Comparison of ENCODE assay signal across 1 cellular context in genomic region chr22:22425783-22426624, GRCh38.
TF ChIP-seq lines count a peak whose summit lies in the region.

No MANE protein-coding gene starts in this region.

TF ChIP-seq in HepG2, 621 proteins besides CTCF, POLR2A, EP300 and RAD21 (continued from another document and continues in another):
- TF ChIP-seq ZNF687 (CRISPR knock-in tag; IDR thresholded peaks at IDR 0.05) (peak; percentile 48), POGK (CRISPR knock-in tag; conservative IDR thresholded peaks at IDR 0.05) (no peak), PRDM10 (CRISPR knock-in tag; IDR thresholded peaks at IDR 0.05; ENCODE audit: low read depth) (no peak), CHCHD3 (CRISPR knock-in tag; IDR thresholded peaks at IDR 0.05) (no peak), ZHX1 (CRISPR knock-in tag; IDR thresholded peaks at IDR 0.05; ENCODE audit: low read depth) (no peak), ZNF101 (CRISPR knock-in tag; IDR thresholded peaks at IDR 0.05; ENCODE audit: borderline replicate concordance, low read depth) (no peak), CREBL2 (CRISPR knock-in tag; IDR thresholded peaks at IDR 0.05; ENCODE audit: borderline replicate concordance) (no peak), FOXA3 (CRISPR knock-in tag; IDR thresholded peaks at IDR 0.05) (peak; percentile 78), ZNF292 (CRISPR knock-in tag; IDR thresholded peaks at IDR 0.05; ENCODE audit: borderline replicate concordance, low read depth) (peak; percentile 80; the same call in 1 of the 2 replicates), KLF6 (CRISPR knock-in tag; IDR thresholded peaks at IDR 0.05) (no peak), MYC (CRISPR knock-in tag; IDR thresholded peaks at IDR 0.05; ENCODE audit: borderline replicate concordance) (0 out of 2 replicates have a peak, but pooled peaks have one; percentile 30), NFATC3 (CRISPR knock-in tag; IDR thresholded peaks at IDR 0.05) (no peak), NFIB (CRISPR knock-in tag; IDR thresholded peaks at IDR 0.05; ENCODE audit: borderline replicate concordance) (no peak), DMAP1 (CRISPR knock-in tag; IDR thresholded peaks at IDR 0.05) (no peak), FOSL2 (CRISPR knock-in tag; IDR thresholded peaks at IDR 0.05) (no peak), ZGPAT (CRISPR knock-in tag; IDR thresholded peaks at IDR 0.05) (peak; percentile 53; the same call in 1 of the 2 replicates), ZNF678 (CRISPR knock-in tag; IDR thresholded peaks at IDR 0.05) (no peak), MEIS1 (CRISPR knock-in tag; IDR thresholded peaks at IDR 0.05; ENCODE audit: borderline replicate concordance) (no peak), FOXM1 (CRISPR knock-in tag; IDR thresholded peaks at IDR 0.05) (no peak), KLF15 (CRISPR knock-in tag; IDR thresholded peaks at IDR 0.05; ENCODE audit: borderline replicate concordance) (no peak), ZBTB21 (CRISPR knock-in tag; IDR thresholded peaks at IDR 0.05) (no peak), ATF6 (CRISPR knock-in tag; conservative IDR thresholded peaks at IDR 0.05) (no peak), SUZ12 (IDR thresholded peaks at IDR 0.05; ENCODE audit: low read depth, low read length) (no peak), SAFB2 (CRISPR knock-in tag; IDR thresholded peaks at IDR 0.05; ENCODE audit: borderline replicate concordance, low read depth) (no peak), MAX (IDR thresholded peaks at IDR 0.05) (no peak), RARA (CRISPR knock-in tag; IDR thresholded peaks at IDR 0.05) (peak; percentile 51; the same call in 1 of the 2 replicates), ASH2L (IDR thresholded peaks at IDR 0.05; ENCODE audit: insufficient read length, low read depth, low read length) (peak; percentile 54), MNT (IDR thresholded peaks at IDR 0.05) (no peak), ZNF75D (CRISPR knock-in tag; IDR thresholded peaks at IDR 0.05; ENCODE audit: borderline replicate concordance) (no peak), MLLT10 (CRISPR knock-in tag; IDR thresholded peaks at IDR 0.05) (no peak), SKI (IDR thresholded peaks at IDR 0.05; ENCODE audit: partially characterized antibody) (no peak), ZNF761 (CRISPR knock-in tag; conservative IDR thresholded peaks at IDR 0.05) (0 out of 2 replicates have a peak, but pooled peaks have one; percentile 24), ZNF33B (CRISPR knock-in tag; IDR thresholded peaks at IDR 0.05) (no peak), ZNF296 (CRISPR knock-in tag; conservative IDR thresholded peaks at IDR 0.05) (no peak), KAT7 (CRISPR knock-in tag; IDR thresholded peaks at IDR 0.05; ENCODE audit: borderline replicate concordance) (no peak), ZBTB25 (CRISPR knock-in tag; IDR thresholded peaks at IDR 0.05) (0 out of 2 replicates have a peak, but pooled peaks have one; percentile 30), ZNF720 (CRISPR knock-in tag; IDR thresholded peaks at IDR 0.05) (no peak), ZNF703 (CRISPR knock-in tag; IDR thresholded peaks at IDR 0.05; ENCODE audit: borderline replicate concordance) (no peak), ZNF317 (CRISPR knock-in tag; IDR thresholded peaks at IDR 0.05) (0 out of 2 replicates have a peak, but pooled peaks have one; percentile 15), HMGA1 (CRISPR knock-in tag; conservative IDR thresholded peaks at IDR 0.05) (no peak), TBL1XR1 (IDR thresholded peaks at IDR 0.05; ENCODE audit: borderline replicate concordance, low read length, partially characterized antibody) (no peak), ZNF333 (CRISPR knock-in tag; IDR thresholded peaks at IDR 0.05; ENCODE audit: borderline replicate concordance) (no peak), ETV5 (CRISPR knock-in tag; IDR thresholded peaks at IDR 0.05; ENCODE audit: borderline replicate concordance) (no peak; the same call in 1 of the 2 replicates), ZNF232 (CRISPR knock-in tag; IDR thresholded peaks at IDR 0.05; ENCODE audit: borderline replicate concordance) (peak; percentile 26; the same call in 1 of the 2 replicates), ZMAT3 (CRISPR knock-in tag; conservative IDR thresholded peaks at IDR 0.05) (no peak), ZBTB7A (CRISPR knock-in tag; IDR thresholded peaks at IDR 0.05) (no peak)
